1 cellular context compared by ENCODE assay signal in the genomic region with DNA sequence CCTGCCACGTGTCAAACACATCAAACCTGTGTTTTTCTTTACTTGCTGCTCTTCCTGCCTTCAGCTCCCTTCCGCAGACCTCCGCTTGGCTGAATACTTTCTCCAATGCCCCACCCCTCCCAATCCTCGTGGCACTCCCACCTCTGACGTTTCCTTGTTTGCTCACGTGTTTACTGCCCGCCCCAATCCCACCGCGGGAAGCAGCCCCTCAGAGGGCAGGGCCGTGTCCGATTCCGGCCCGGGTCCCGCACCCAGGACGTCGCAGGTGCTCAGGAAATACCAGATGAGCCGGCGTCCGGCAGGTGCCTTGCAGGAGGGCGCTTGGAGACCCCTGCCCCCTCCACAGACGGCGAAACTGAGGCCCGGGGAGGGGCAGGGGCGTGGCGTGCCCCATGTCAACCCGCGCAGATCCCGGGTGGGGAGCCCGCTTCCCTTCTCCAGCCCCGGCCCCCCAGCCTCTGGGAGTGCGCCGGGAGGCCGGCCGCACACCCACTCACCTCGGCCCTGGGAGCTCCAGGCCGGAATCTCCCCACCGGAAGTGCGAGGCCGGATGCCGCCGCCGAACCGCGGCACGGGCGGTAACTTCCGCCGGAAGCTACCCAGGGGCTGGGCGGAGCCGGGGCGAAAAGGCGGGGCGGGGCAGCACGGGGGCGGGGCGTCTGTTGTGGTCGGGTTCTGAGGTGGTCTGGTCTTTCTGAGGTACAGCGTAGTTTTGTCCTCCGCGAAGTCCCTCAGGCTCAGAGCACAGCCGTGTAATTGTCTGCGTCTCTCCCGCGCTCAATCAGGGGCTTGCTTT.
TF ChIP-seq lines count a peak whose summit lies in the region.

No MANE protein-coding gene starts in this region.

TF ChIP-seq in A549, 52 proteins besides CTCF, POLR2A, EP300 and RAD21 (continued from another document):
- TF ChIP-seq, protein P1, sequence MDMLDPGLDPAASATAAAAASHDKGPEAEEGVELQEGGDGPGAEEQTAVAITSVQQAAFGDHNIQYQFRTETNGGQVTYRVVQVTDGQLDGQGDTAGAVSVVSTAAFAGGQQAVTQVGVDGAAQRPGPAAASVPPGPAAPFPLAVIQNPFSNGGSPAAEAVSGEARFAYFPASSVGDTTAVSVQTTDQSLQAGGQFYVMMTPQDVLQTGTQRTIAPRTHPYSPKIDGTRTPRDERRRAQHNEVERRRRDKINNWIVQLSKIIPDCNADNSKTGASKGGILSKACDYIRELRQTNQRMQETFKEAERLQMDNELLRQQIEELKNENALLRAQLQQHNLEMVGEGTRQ (IDR thresholded peaks at IDR 0.05) = peak; percentile 83
- TF ChIP-seq FOSL2 (IDR thresholded peaks at IDR 0.05) = no peak
- no peak for TF ChIP-seq FOSL2 (CRISPR knock-in tag; IDR thresholded peaks at IDR 0.05)
- TF ChIP-seq, protein P2, sequence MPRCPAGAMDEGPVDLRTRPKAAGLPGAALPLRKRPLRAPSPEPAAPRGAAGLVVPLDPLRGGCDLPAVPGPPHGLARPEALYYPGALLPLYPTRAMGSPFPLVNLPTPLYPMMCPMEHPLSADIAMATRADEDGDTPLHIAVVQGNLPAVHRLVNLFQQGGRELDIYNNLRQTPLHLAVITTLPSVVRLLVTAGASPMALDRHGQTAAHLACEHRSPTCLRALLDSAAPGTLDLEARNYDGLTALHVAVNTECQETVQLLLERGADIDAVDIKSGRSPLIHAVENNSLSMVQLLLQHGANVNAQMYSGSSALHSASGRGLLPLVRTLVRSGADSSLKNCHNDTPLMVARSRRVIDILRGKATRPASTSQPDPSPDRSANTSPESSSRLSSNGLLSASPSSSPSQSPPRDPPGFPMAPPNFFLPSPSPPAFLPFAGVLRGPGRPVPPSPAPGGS (IDR thresholded peaks at IDR 0.05) = peak; percentile 79; the same call in 1 of the 3 replicates
- TF ChIP-seq HOXB5 (CRISPR knock-in tag; IDR thresholded peaks at IDR 0.05) = peak; percentile 64; the same call in 1 of the 2 replicates
- TF ChIP-seq RNF2 (IDR thresholded peaks at IDR 0.05; ENCODE audit: borderline replicate concordance, low read depth) = no peak
- TF ChIP-seq, protein P3, sequence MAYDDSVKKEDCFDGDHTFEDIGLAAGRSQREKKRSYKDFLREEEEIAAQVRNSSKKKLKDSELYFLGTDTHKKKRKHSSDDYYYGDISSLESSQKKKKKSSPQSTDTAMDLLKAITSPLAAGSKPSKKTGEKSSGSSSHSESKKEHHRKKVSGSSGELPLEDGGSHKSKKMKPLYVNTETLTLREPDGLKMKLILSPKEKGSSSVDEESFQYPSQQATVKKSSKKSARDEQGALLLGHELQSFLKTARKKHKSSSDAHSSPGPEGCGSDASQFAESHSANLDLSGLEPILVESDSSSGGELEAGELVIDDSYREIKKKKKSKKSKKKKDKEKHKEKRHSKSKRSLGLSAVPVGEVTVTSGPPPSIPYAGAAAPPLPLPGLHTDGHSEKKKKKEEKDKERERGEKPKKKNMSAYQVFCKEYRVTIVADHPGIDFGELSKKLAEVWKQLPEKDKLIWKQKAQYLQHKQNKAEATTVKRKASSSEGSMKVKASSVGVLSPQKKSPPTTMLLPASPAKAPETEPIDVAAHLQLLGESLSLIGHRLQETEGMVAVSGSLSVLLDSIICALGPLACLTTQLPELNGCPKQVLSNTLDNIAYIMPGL (CRISPR knock-in tag; IDR thresholded peaks at IDR 0.05; ENCODE audit: borderline replicate concordance) = peak; percentile 29; the same call in 1 of the 2 replicates
- no peak for TF ChIP-seq CBX2 (IDR thresholded peaks at IDR 0.05; ENCODE audit: borderline replicate concordance, low read depth)
- TF ChIP-seq FOSB (CRISPR knock-in tag; IDR thresholded peaks at IDR 0.05) = peak; percentile 74; the same call in 1 of the 2 replicates
- TF ChIP-seq BHLHE40 (IDR thresholded peaks at IDR 0.05; ENCODE audit: low read depth, low read length) = peak; percentile 83
- 0 out of 2 replicates have a peak, but pooled peaks have one; percentile 16 for TF ChIP-seq KDM5A (IDR thresholded peaks at IDR 0.05)
- no peak for TF ChIP-seq NPAS2 (CRISPR knock-in tag; IDR thresholded peaks at IDR 0.05; ENCODE audit: borderline replicate concordance)
